Comparison of ENCODE assay signal across 9 cellular contexts in genomic region chr3:46559030-46559704, GRCh38. TPM values are rescaled to one million over a fixed set of nuclear protein-coding genes. Genes with fewer than 3 reads are reported as not detected.
DNase-seq lines count a peak whose midpoint lies in the region; ATAC-seq and TF ChIP-seq lines count a peak whose summit lies in the region.
"Had no signal": no experiment of that assay in that cellular context is flagged by ENCODE, and none has a peak within 500 bp of the region (broad histone marks: within the 10 kb centered on the region; RNA-seq: fewer than 3 reads in every experiment).

No MANE protein-coding gene starts in this region.

- H3K4me1 ChIP-seq in colonic mucosa, result no peaks in the 10 kb centered on the region

- H3K9ac ChIP-seq in colonic mucosa (ENCODE audit: low read depth in 2 of 2, low read length in 2 of 2), result no peak overlapping the region

- H3K27ac Mint-ChIP-seq in Calu3 (ENCODE audit: unreplicated experiment) (no peak overlapping the region), osteocyte (ENCODE audit: unreplicated experiment) (no peak overlapping the region)

- H3K9me3 Mint-ChIP-seq in Calu3 (ENCODE audit: low read depth, unreplicated experiment), result no peaks in the 10 kb centered on the region
- peaks cover 12% of the 10 kb centered on the region for H3K9me3 Mint-ChIP-seq in osteocyte (ENCODE audit: unreplicated experiment)

- H3K27ac ChIP-seq in colonic mucosa, result no peak overlapping the region

- BruUV-seq in Calu3 (replicated peaks; lab: Mats Ljungman, UMichigan), result no TSS peak

- H3K4me3 ChIP-seq in MG63 (peak overlapping the region; percentile 48), colonic mucosa (no peak overlapping the region)

- H3K27me3 Mint-ChIP-seq in Calu3 (ENCODE audit: unreplicated experiment) (peaks cover under 1% of the 10 kb centered on the region), osteocyte (ENCODE audit: unreplicated experiment) (no peaks in the 10 kb centered on the region)

- peaks cover 23% of the 10 kb centered on the region for H3K4me1 Mint-ChIP-seq in Calu3 (ENCODE audit: low read depth, unreplicated experiment)
- H3K4me1 Mint-ChIP-seq in osteocyte (ENCODE audit: unreplicated experiment), result peaks cover 34% of the 10 kb centered on the region

- peaks cover 5% of the 10 kb centered on the region for H3K36me3 Mint-ChIP-seq in Calu3 (ENCODE audit: insufficient read depth, unreplicated experiment)
- H3K36me3 Mint-ChIP-seq in osteocyte (ENCODE audit: unreplicated experiment), result peaks cover 7% of the 10 kb centered on the region

- CTCF ChIA-PET in Calu3 (lab: Charles Lee), result interaction anchor here (1.3 to 2.9 kb wide), 5 partner anchors 42 to 74 kb away, joined by 5 to 81 read pairs (median 11); no protein-coding TSS in a partner anchor

- H3K27me3 ChIP-seq in MG63 (no peaks in the 10 kb centered on the region), colonic mucosa (no peaks in the 10 kb centered on the region)

- no peak for ATAC-seq in GM21390 (IDR thresholded peaks at IDR 0.05; ENCODE audit: unreplicated experiment)

- intact Hi-C loops in Calu3 (cut with micrococcal nuclease; ENCODE audit: unreplicated experiment), result loop anchor here (2.0 kb wide), 1 partner anchor 62 kb away; the partner anchor contains the start of gene RTP3
- intact Hi-C loops in colonic mucosa (cut with DNase I), result loop anchor here (5.0 kb wide), 2 partner anchors 68 to 72 kb away; no protein-coding TSS in a partner anchor
- intact Hi-C loops in posterior vena cava (cut with DNase I), result loop anchor here in 1 of 2 donors (1.0 kb wide), 1 partner anchor 19 kb away; no protein-coding TSS in a partner anchor

- H3K4me3 Mint-ChIP-seq in Calu3 (ENCODE audit: low read depth, unreplicated experiment) (peak overlapping the region; percentile 80), osteocyte (ENCODE audit: unreplicated experiment) (no peak overlapping the region)

- H3K36me3 ChIP-seq in MG63, result no peaks in the 10 kb centered on the region
- H3K36me3 ChIP-seq in colonic mucosa, result no peaks in the 10 kb centered on the region

- DNase-seq in Calu3 (no peak), MG63 (no peak), colonic mucosa (peak; percentile 12), osteocyte (ENCODE audit: extremely low spot score, unreplicated experiment) (peak; percentile 48), posterior vena cava (ENCODE audit: low spot score) (no peak)
- DNase-seq in stimulated activated naive CD4-positive, alpha-beta T cell treated with Interleukin-2 at 50 U/mL for 16 hours (lab: John Stamatoyannopoulos, UW), result no peak
- DNase-seq in activated CD8-positive, alpha-beta memory T cell treated with anti-CD3 and anti-CD28 coated beads, Interleukin-2, amount 50 U/mL, for 48 hours, result no peak

- H3K9me3 ChIP-seq in MG63, result peaks cover 3% of the 10 kb centered on the region
- H3K9me3 ChIP-seq in colonic mucosa, result no peaks in the 10 kb centered on the region

- TF ChIP-seq CTCF in Calu3 (IDR thresholded peaks at IDR 0.05; ENCODE audit: unreplicated experiment) (no peak), colonic mucosa (IDR thresholded peaks at IDR 0.05) (no peak), osteocyte (IDR thresholded peaks at IDR 0.05) (no peak)

RNA-seq across cellular contexts. Expression of gene LRRC2, which starts 6.9 kb away (rescaled TPM):
- not detected in 2 replicates for total RNA-seq in Calu3 (2022)
- 0.10 and 0.36 TPM in 2 replicates for total RNA-seq in MG63 (2014; rRNA removed; shearing (Covaris generic); ENCODE audit: low replicate concordance)
- 1 to 10 TPM in 1 of 2 donors, under 1 TPM in 1; 0.44 to 2.0 TPM for total RNA-seq in colonic mucosa
- 1.2 and 1.5 TPM in 2 replicates for total RNA-seq in osteocyte
- total RNA-seq in posterior vena cava, result 1 to 10 TPM; 1.9 to 5.7 TPM

RNA-seq across cellular contexts. Expression of gene FAM240A, which starts 53.2 kb away (rescaled TPM):
- total RNA-seq in Calu3 (2022) (not detected in 2 replicates), colonic mucosa (not detected), osteocyte (not detected in 2 replicates), posterior vena cava (under 1 TPM in 1 of 2 donors, not detected in 1; 0.28 TPM)
- not detected in 2 replicates for total RNA-seq in MG63 (2014; rRNA removed; shearing (Covaris generic); ENCODE audit: low replicate concordance)
- total RNA-seq: Right ventricle myocardium superior had no signal

Comparison
In these comparisons a context has a peak if more than half of its experiments do, and no peak if none do; other contexts are left out.
1. DNase-seq: peak in colonic mucosa (single experiment) and osteocyte (single experiment); none in Calu3 (single experiment), MG63 (single experiment), posterior vena cava (single experiment), stimulated activated naive CD4-positive, alpha-beta T cell treated with Interleukin-2 at 50 U/mL for 16 hours (single experiment) and activated CD8-positive, alpha-beta memory T cell treated with anti-CD3 and anti-CD28 coated beads, Interleukin-2, amount 50 U/mL, for 48 hours (single experiment).